In genomic region chr5:4758550-4758949, GRCh38 we compare ENCODE assay signal across 23 cellular contexts.
DNase-seq lines count a peak whose midpoint lies in the region; TF ChIP-seq lines count a peak whose summit lies in the region.
"Had no signal": no experiment of that assay in that cellular context is flagged by ENCODE, and none has a peak within 500 bp of the region (broad histone marks: within the 10 kb centered on the region; RNA-seq: fewer than 3 reads in every experiment).

No MANE protein-coding gene starts in this region.

- CTCF ChIA-PET in mammary epithelial cell (lab: Charles Lee; ENCODE audit: low non-redundant PET) = no interaction called here

- WGBS in mammary epithelial cell (ENCODE audit: low coverage, missing lambda C conversion rate) = 39% methylated on average over 2 of the region's 2 CpGs

- H3K27me3 ChIP-seq in MG63 (peaks cover 4% of the 10 kb centered on the region; the same call in 1 of the 2 replicates), mammary epithelial cell (ENCODE audit: insufficient read depth, low read length) (no peaks in the 10 kb centered on the region), H7 (ENCODE audit: control insufficient read depth, insufficient read depth, low read length) (no peaks in the 10 kb centered on the region)
- H3K27me3 ChIP-seq: ovary, right atrium auricular region, stomach, thyroid gland had no signal

- H3K27ac ChIP-seq in mammary epithelial cell (ENCODE audit: insufficient read depth, low read depth, low read length) = no peak overlapping the region
- H3K27ac ChIP-seq: heart left ventricle, ovary, right atrium auricular region, stomach, thyroid gland had no signal

- peak; percentile 73 for DNase-seq in DMS153 treated with DMSO at 0.1 percent for 48 hours (lab: John Stamatoyannopoulos, UW; ENCODE audit: unreplicated experiment)
- peak; percentile 26 for DNase-seq in MG63
- peak; percentile 61 for DNase-seq in NCI-H345 (lab: John Stamatoyannopoulos, UW)
- peak; percentile 8 for DNase-seq in mammary epithelial cell
- no peak for DNase-seq in retina
- no peak for DNase-seq in H7
- DNase-seq in NCI-H510A treated with DMSO at 0.1 percent for 48 hours (lab: John Stamatoyannopoulos, UW) = no peak
- DNase-seq: activated CD8-positive, alpha-beta T cell treated with anti-CD3 and anti-CD28 coated beads for 36 hours; CD8-positive, alpha-beta memory T cell; DMS79; effector CD4-positive, alpha-beta T cell; GF-D8; heart left ventricle; KG1; kidney glomerular epithelial cell; NCI-H1694; ovary; stimulated activated CD4-positive, alpha-beta T cell treated with anti-CD3 and anti-CD28 coated beads, Interleukin-1b, Interleukin-23, amount 100 ng/mL, for 48 hours; stimulated activated CD8-positive, alpha-beta memory T cell treated with anti-CD3 and anti-CD28 coated beads, Interleukin-4, amount 100 ng/mL, for 48 hours; stomach had no signal

- in situ Hi-C loops in mammary epithelial cell (cut with MboI; ENCODE audit: low sequenced_read_pairs in 2 of 2) = no loop called here

- H4K20me1 ChIP-seq in mammary epithelial cell (ENCODE audit: insufficient read depth, low read length) = no peaks in the 10 kb centered on the region

- H3K4me3 ChIP-seq in MG63 (no peak overlapping the region), mammary epithelial cell (replicated peaks in 1 of 3; ENCODE audit: insufficient read depth in 1 of 3, low read depth in 2 of 3, low read length in 3 of 3) (no peak overlapping the region), H7 (ENCODE audit: insufficient read depth, low read depth, low read length) (no peak overlapping the region)
- H3K4me3 ChIP-seq: heart left ventricle, ovary, right atrium auricular region, smooth muscle cell, stomach, thyroid gland had no signal

- no peaks in the 10 kb centered on the region for H3K4me1 ChIP-seq in mammary epithelial cell (ENCODE audit: insufficient read depth, low read length)
- H3K4me1 ChIP-seq: heart left ventricle, right atrium auricular region, stomach, thyroid gland had no signal

- dilution Hi-C loops in mammary epithelial cell (cut with HindIII; ENCODE audit: low sequenced_read_pairs) = no loop called here

- H3K9ac ChIP-seq in mammary epithelial cell (ENCODE audit: insufficient read depth, low read length) = no peak overlapping the region

- BruUV-seq in mammary epithelial cell (replicated peaks; lab: Mats Ljungman, UMichigan) = no TSS peak

- intact Hi-C loops in mammary epithelial cell (cut with micrococcal nuclease) = no loop called here

- no peak for TF ChIP-seq CTCF in mammary epithelial cell (conservative IDR thresholded peaks at IDR 0.05 in 1 of 2, IDR thresholded peaks at IDR 0.05 in 1 of 2; ENCODE audit: extremely low read depth in 1 of 2, insufficient read depth in 1 of 2, low read depth in 1 of 2, low read length in 2 of 2)

- H2AFZ ChIP-seq in mammary epithelial cell (ENCODE audit: low read depth, low read length) = no peak overlapping the region

- H3K36me3 ChIP-seq in MG63 = no peaks in the 10 kb centered on the region
- no peaks in the 10 kb centered on the region for H3K36me3 ChIP-seq in mammary epithelial cell (ENCODE audit: insufficient read depth, low read length)
- no peaks in the 10 kb centered on the region for H3K36me3 ChIP-seq in H7 (replicated peaks; ENCODE audit: control insufficient read depth, insufficient read depth, low read length)
- H3K36me3 ChIP-seq: heart left ventricle, ovary, right atrium auricular region, stomach, thyroid gland had no signal

- no peak overlapping the region for H3K4me2 ChIP-seq in mammary epithelial cell (ENCODE audit: insufficient read depth, low read depth, low read length)
- H3K4me2 ChIP-seq: smooth muscle cell had no signal

- no peaks in the 10 kb centered on the region for H3K9me3 ChIP-seq in MG63
- no peaks in the 10 kb centered on the region for H3K9me3 ChIP-seq in mammary epithelial cell (replicated peaks; ENCODE audit: insufficient read depth, low read length)
- H3K9me3 ChIP-seq: heart left ventricle, ovary, right atrium auricular region, stomach, thyroid gland had no signal

- no peaks in the 10 kb centered on the region for H3K79me2 ChIP-seq in mammary epithelial cell (ENCODE audit: insufficient read depth, low read length)

Comparison
In these comparisons a context has a peak if more than half of its experiments do, and no peak if none do; other contexts are left out.
1. DNase-seq: peak in DMS153 treated with DMSO at 0.1 percent for 48 hours (single experiment), MG63 (single experiment), NCI-H345 (single experiment) and mammary epithelial cell (single experiment); none in retina (single experiment), H7 (single experiment) and NCI-H510A treated with DMSO at 0.1 percent for 48 hours (single experiment).